28 cellular contexts compared by ENCODE assay signal in the genomic region with DNA sequence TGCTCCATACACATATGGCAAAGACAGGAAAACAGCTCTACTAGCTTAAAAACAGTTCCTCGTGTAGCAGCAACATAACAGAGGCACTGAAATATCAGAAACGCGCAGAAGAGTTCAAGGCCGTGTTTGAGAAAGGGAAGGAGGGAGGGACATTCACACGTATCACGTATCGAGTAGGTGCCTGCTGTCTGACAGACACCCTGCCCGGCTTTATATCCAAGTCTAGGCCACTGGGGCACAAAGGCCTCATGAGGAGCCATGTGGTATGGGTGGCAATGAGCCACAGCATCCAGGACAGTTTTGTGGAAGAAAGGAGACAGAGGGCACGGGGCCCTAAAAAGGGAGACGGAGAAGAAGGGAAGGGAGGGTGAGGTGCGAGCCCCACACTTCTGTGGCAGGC. TPM values are rescaled to one million over a fixed set of nuclear protein-coding genes. Genes with fewer than 3 reads are reported as not detected.
"Had no signal": no experiment of that assay in that cellular context is flagged by ENCODE, and none has a peak within 500 bp of the region (broad histone marks: within the 10 kb centered on the region; RNA-seq: fewer than 3 reads in every experiment).

No MANE protein-coding gene starts in this region.

- H3K4me3 ChIP-seq: esophagus squamous epithelium, lower lobe of right lung, psoas muscle, smooth muscle cell, stomach, tibial artery, upper lobe of right lung had no signal

- H2AFZ ChIP-seq: parathyroid adenoma had no signal

- ATAC-seq: left lobe of liver; lower lobe of right lung; psoas muscle; stimulated activated memory B cell treated with anti-CD40 and anti-IgM and Interleukin-4, amounts not matched to agents 10 μg/mL and 1 μg/mL and 100 μg/mL, for 72 hours; upper lobe of right lung; WTC11 had no signal

- H3K36me3 Mint-ChIP-seq: activated naive CD4-positive, alpha-beta T cell treated with anti-CD3 and anti-CD28 coated beads, Interleukin-2, amount 50 U/mL, for 24 hours; stimulated activated memory B cell treated with anti-CD40 and anti-IgM and Interleukin-4, amounts not matched to agents 10 μg/mL and 1 μg/mL and 100 μg/mL, for 72 hours; WTC11 had no signal

- H3K9ac ChIP-seq: parathyroid adenoma had no signal

- H3K27ac ChIP-seq: lower lobe of right lung, parathyroid adenoma, psoas muscle, stomach, tibial artery, upper lobe of right lung had no signal

- H3K9me3 ChIP-seq: esophagus squamous epithelium, lower lobe of right lung, psoas muscle, stomach, tibial artery, upper lobe of right lung had no signal

- H3K4me1 ChIP-seq: parathyroid adenoma, psoas muscle had no signal

- H3K27ac Mint-ChIP-seq: activated naive CD4-positive, alpha-beta T cell treated with anti-CD3 and anti-CD28 coated beads, Interleukin-2, amount 50 U/mL, for 24 hours; activated T-helper 1 cell treated with anti-CD3 and anti-CD28 coated beads, Interleukin-12 subunit alpha, Interleukin-12 subunit beta, Interleukin-2, Interleukin-4 antibody, amounts not matched to agents 30 ng/mL and 10 ng/mL and 1 ng/mL, durations not matched to agents 14 hours and 24 hours and 36 hours; stimulated activated memory B cell treated with anti-CD40 and anti-IgM and Interleukin-4, amounts not matched to agents 10 μg/mL and 1 μg/mL and 100 μg/mL, for 72 hours; WTC11 had no signal

- H3K79me2 ChIP-seq: parathyroid adenoma had no signal

- DNase-seq: activated CD4-positive, alpha-beta T cell treated with anti-CD3 and anti-CD28 coated beads for 1 hour; activated CD8-positive, alpha-beta memory T cell treated with anti-CD3 and anti-CD28 coated beads for 24 hours; activated effector memory CD4-positive, alpha-beta T cell treated with anti-CD3 and anti-CD28 coated beads, Interleukin-2, amount 50 U/mL, for 16 hours; activated T-cell treated with anti-CD3 and anti-CD28 coated beads, Interleukin-2, amount 50 U/mL, for 1 hour; anterior cingulate cortex; dermis blood vessel endothelial cell; effector CD4-positive, alpha-beta T cell; esophagus squamous epithelium; foreskin melanocyte; kidney glomerular epithelial cell; lower lobe of right lung; mesenchymal stem cell; psoas muscle; stimulated activated CD4-positive, alpha-beta T cell treated with anti-CD3 and anti-CD28 coated beads, Interleukin-1b, Interleukin-23, amount 100 ng/mL, for 48 hours; stimulated activated CD4-positive, alpha-beta T cell treated with anti-CD3 and anti-CD28 coated beads, Interleukin-4, amount 100 ng/mL, for 4 hours; stimulated activated CD8-positive, alpha-beta memory T cell treated with anti-CD3 and anti-CD28 coated beads, Interleukin-4, amount 100 ng/mL, for 48 hours; stomach; T-helper 2 cell; tibial artery; upper lobe of right lung had no signal

- H3K27me3 Mint-ChIP-seq: activated naive CD4-positive, alpha-beta T cell treated with anti-CD3 and anti-CD28 coated beads, Interleukin-2, amount 50 U/mL, for 24 hours had no signal

- FAIRE-seq: colon had no signal

- H3K4me2 ChIP-seq: smooth muscle cell had no signal

- H3K36me3 ChIP-seq: esophagus squamous epithelium, lower lobe of right lung, stomach, tibial artery, upper lobe of right lung had no signal

- H3K9me3 Mint-ChIP-seq: activated naive CD4-positive, alpha-beta T cell treated with anti-CD3 and anti-CD28 coated beads, Interleukin-2, amount 50 U/mL, for 24 hours; activated T-helper 1 cell treated with anti-CD3 and anti-CD28 coated beads, Interleukin-12 subunit alpha, Interleukin-12 subunit beta, Interleukin-2, Interleukin-4 antibody, amounts not matched to agents 30 ng/mL and 10 ng/mL and 1 ng/mL, durations not matched to agents 14 hours and 24 hours and 36 hours; stimulated activated memory B cell treated with anti-CD40 and anti-IgM and Interleukin-4, amounts not matched to agents 10 μg/mL and 1 μg/mL and 100 μg/mL, for 72 hours; WTC11 had no signal

- H3K4me3 Mint-ChIP-seq: activated naive CD4-positive, alpha-beta T cell treated with anti-CD3 and anti-CD28 coated beads, Interleukin-2, amount 50 U/mL, for 24 hours; activated T-helper 1 cell treated with anti-CD3 and anti-CD28 coated beads, Interleukin-12 subunit alpha, Interleukin-12 subunit beta, Interleukin-2, Interleukin-4 antibody, amounts not matched to agents 30 ng/mL and 10 ng/mL and 1 ng/mL, durations not matched to agents 14 hours and 24 hours and 36 hours; stimulated activated memory B cell treated with anti-CD40 and anti-IgM and Interleukin-4, amounts not matched to agents 10 μg/mL and 1 μg/mL and 100 μg/mL, for 72 hours; WTC11 had no signal

- H3K27me3 ChIP-seq: tibial artery, upper lobe of right lung had no signal

RNA-seq across cellular contexts. Expression of a gene that starts 50.3 kb away (rescaled TPM):
- total RNA-seq: dermis blood vessel endothelial cell had no signal
